ENCODE assay signal across 18 cellular contexts in genomic region chr6:150631982-150632642, GRCh38. TPM values are rescaled to one million over a fixed set of nuclear protein-coding genes. Genes with fewer than 3 reads are reported as not detected.
A peak's percentile ranks its signal among the peaks of the same experiment; 100 is the strongest.
DNase-seq lines count a peak whose midpoint lies in the region; ATAC-seq and TF ChIP-seq lines count a peak whose summit lies in the region.
"Had no signal": no experiment of that assay in that cellular context is flagged by ENCODE, and none has a peak within 500 bp of the region (broad histone marks: within the 10 kb centered on the region; RNA-seq: fewer than 3 reads in every experiment).

No MANE protein-coding gene starts in this region.

- POLR2A ChIA-PET in activated CD4-positive, alpha-beta memory T cell treated with anti-CD3 and anti-CD28 coated beads for 36 hours (lab: Charles Lee) = interaction anchor here (0.7 to 1.6 kb wide), 4 partner anchors 31 to 182 kb away, joined by 4 to 8 read pairs (median 6); partner anchors contain the start of gene PLEKHG1
- POLR2A ChIA-PET in activated CD4-positive, alpha-beta memory T cell treated with anti-CD3 and anti-CD28 coated beads, Interleukin-2, amount 10 ng/mL, durations not matched to agents 7 days and 5 days (lab: Charles Lee) = interaction anchor here (1.3 kb wide), 1 partner anchor 11 kb away, joined by 3 read pairs; no protein-coding TSS in a partner anchor

- DNase-seq in activated CD4-positive, alpha-beta memory T cell treated with anti-CD3 and anti-CD28 coated beads for 36 hours = no peak
- no peak for DNase-seq in activated CD4-positive, alpha-beta memory T cell treated with anti-CD3 and anti-CD28 coated beads, Interleukin-2, amount 10 ng/mL, durations not matched to agents 7 days and 5 days
- DNase-seq in Karpas-422 = peak; percentile 58
- DNase-seq in effector memory CD4-positive, alpha-beta T cell = no peak
- DNase-seq in spleen = no peak
- DNase-seq in vagina (ENCODE audit: extremely low spot score in 2 of 2) = no peak
- no peak for DNase-seq in mesothelial cell of epicardium (ENCODE audit: low spot score in 2 of 2, unreplicated experiment in 2 of 2)
- DNase-seq: activated CD4-positive, alpha-beta T cell treated with anti-CD3 and anti-CD28 coated beads, Interleukin-2, amount 10 ng/mL, durations not matched to agents 7 days and 5 days; activated naive CD4-positive, alpha-beta T cell; COR-L47; islet precursor cell; MV-4-11; NCI-H2171; pancreas; Right ventricle myocardium superior; trophoblast cell had no signal

- peak overlapping the region; percentile 57 for H3K9ac ChIP-seq in Karpas-422 (ENCODE audit: low read length)

- H3K27ac Mint-ChIP-seq in activated CD4-positive, alpha-beta memory T cell treated with anti-CD3 and anti-CD28 coated beads for 36 hours = peak overlapping the region; percentile 68
- no peak overlapping the region for H3K27ac Mint-ChIP-seq in activated CD4-positive, alpha-beta memory T cell treated with anti-CD3 and anti-CD28 coated beads, Interleukin-2, amount 10 ng/mL, durations not matched to agents 7 days and 5 days
- no peak overlapping the region for H3K27ac Mint-ChIP-seq in mesothelial cell of epicardium
- H3K27ac Mint-ChIP-seq: GM23338 had no signal

- TF ChIP-seq CTCF in spleen (IDR thresholded peaks at IDR 0.05 in 8 of 11, conservative IDR thresholded peaks at IDR 0.05 in 3 of 11) (no peak), vagina (IDR thresholded peaks at IDR 0.05) (no peak), mesothelial cell of epicardium (IDR thresholded peaks at IDR 0.05; ENCODE audit: unreplicated experiment) (no peak)

- intact Hi-C loops in activated CD4-positive, alpha-beta memory T cell treated with anti-CD3 and anti-CD28 coated beads for 36 hours (cut with micrococcal nuclease) = loop anchor here (1.0 to 5.0 kb wide), 4 partner anchors 21 to 215 kb away; partner anchors contain the start of gene PLEKHG1
- intact Hi-C loops in spleen (cut with DNase I; ENCODE audit: low total_unique reads) = no loop called here
- intact Hi-C loops in vagina (cut with DNase I) = no loop called here

- peaks cover 12% of the 10 kb centered on the region for H3K27me3 Mint-ChIP-seq in activated CD4-positive, alpha-beta memory T cell treated with anti-CD3 and anti-CD28 coated beads for 36 hours
- no peaks in the 10 kb centered on the region for H3K27me3 Mint-ChIP-seq in activated CD4-positive, alpha-beta memory T cell treated with anti-CD3 and anti-CD28 coated beads, Interleukin-2, amount 10 ng/mL, durations not matched to agents 7 days and 5 days
- no peaks in the 10 kb centered on the region for H3K27me3 Mint-ChIP-seq in mesothelial cell of epicardium (ENCODE audit: low read depth)
- H3K27me3 Mint-ChIP-seq: activated CD4-positive, alpha-beta T cell treated with anti-CD3 and anti-CD28 coated beads, Interleukin-2, amount 10 ng/mL, durations not matched to agents 7 days and 5 days had no signal

- H3K36me3 Mint-ChIP-seq in activated CD4-positive, alpha-beta memory T cell treated with anti-CD3 and anti-CD28 coated beads for 36 hours = no peaks in the 10 kb centered on the region
- no peaks in the 10 kb centered on the region for H3K36me3 Mint-ChIP-seq in activated CD4-positive, alpha-beta memory T cell treated with anti-CD3 and anti-CD28 coated beads, Interleukin-2, amount 10 ng/mL, durations not matched to agents 7 days and 5 days (ENCODE audit: low read depth)
- H3K36me3 Mint-ChIP-seq in mesothelial cell of epicardium = no peaks in the 10 kb centered on the region

- H3K9me3 Mint-ChIP-seq in activated CD4-positive, alpha-beta memory T cell treated with anti-CD3 and anti-CD28 coated beads for 36 hours = no peaks in the 10 kb centered on the region
- H3K9me3 Mint-ChIP-seq in activated CD4-positive, alpha-beta memory T cell treated with anti-CD3 and anti-CD28 coated beads, Interleukin-2, amount 10 ng/mL, durations not matched to agents 7 days and 5 days = no peaks in the 10 kb centered on the region
- no peaks in the 10 kb centered on the region for H3K9me3 Mint-ChIP-seq in mesothelial cell of epicardium
- H3K9me3 Mint-ChIP-seq: activated CD4-positive, alpha-beta T cell treated with anti-CD3 and anti-CD28 coated beads, Interleukin-2, amount 10 ng/mL, durations not matched to agents 7 days and 5 days; GM23338 had no signal

- H3K79me2 ChIP-seq in Karpas-422 (ENCODE audit: low read length) = peaks cover 89% of the 10 kb centered on the region

- H3K27ac ChIP-seq in Karpas-422 (ENCODE audit: low read length) (peak overlapping the region; percentile 91), spleen (peak overlapping the region; percentile 61 to 89 (median 84)), vagina (no peak overlapping the region)
- peak overlapping the region; percentile 31 for H3K27ac ChIP-seq in effector memory CD4-positive, alpha-beta T cell (ENCODE audit: insufficient read depth, low read length, poor library complexity, severe bottlenecking)
- H3K27ac ChIP-seq: pancreas had no signal

- no peaks in the 10 kb centered on the region for H3K27me3 ChIP-seq in Karpas-422 (ENCODE audit: low read length)
- no peaks in the 10 kb centered on the region for H3K27me3 ChIP-seq in effector memory CD4-positive, alpha-beta T cell (replicated peaks; ENCODE audit: control insufficient read depth, insufficient read depth, low read length, poor library complexity, severe bottlenecking)
- no peaks in the 10 kb centered on the region for H3K27me3 ChIP-seq in spleen (replicated peaks in 1 of 7)
- H3K27me3 ChIP-seq in vagina = no peaks in the 10 kb centered on the region
- H3K27me3 ChIP-seq: pancreas had no signal

- H2AFZ ChIP-seq in Karpas-422 (ENCODE audit: low read length) = no peak overlapping the region
- H2AFZ ChIP-seq: GM23338 had no signal

- peaks cover 43% of the 10 kb centered on the region for H3K4me1 Mint-ChIP-seq in activated CD4-positive, alpha-beta memory T cell treated with anti-CD3 and anti-CD28 coated beads for 36 hours (ENCODE audit: low read depth)
- peaks cover 22% of the 10 kb centered on the region for H3K4me1 Mint-ChIP-seq in activated CD4-positive, alpha-beta memory T cell treated with anti-CD3 and anti-CD28 coated beads, Interleukin-2, amount 10 ng/mL, durations not matched to agents 7 days and 5 days
- H3K4me1 Mint-ChIP-seq in mesothelial cell of epicardium = peaks cover 73% of the 10 kb centered on the region

- peak overlapping the region; percentile 78 for H3K4me2 ChIP-seq in Karpas-422 (ENCODE audit: low read depth, low read length, poor library complexity, severe bottlenecking)
- H3K4me2 ChIP-seq: GM23338 had no signal

- H3K36me3 ChIP-seq in Karpas-422 (ENCODE audit: insufficient read depth, low read length) (no peaks in the 10 kb centered on the region), spleen (no peaks in the 10 kb centered on the region), vagina (no peaks in the 10 kb centered on the region)
- H3K36me3 ChIP-seq in effector memory CD4-positive, alpha-beta T cell (ENCODE audit: control insufficient read depth, insufficient read depth, low read length) = no peaks in the 10 kb centered on the region
- H3K36me3 ChIP-seq: pancreas had no signal

- no peaks in the 10 kb centered on the region for H3K9me2 ChIP-seq in Karpas-422 (replicated peaks; ENCODE audit: insufficient read depth, low read length)

- CTCF ChIA-PET in activated CD4-positive, alpha-beta memory T cell treated with anti-CD3 and anti-CD28 coated beads for 36 hours (lab: Charles Lee) = interaction anchor here (1.0 to 1.5 kb wide), 4 partner anchors 16 to 214 kb away, joined by 4 to 5 read pairs (median 4); no protein-coding TSS in a partner anchor
- CTCF ChIA-PET in activated CD4-positive, alpha-beta memory T cell treated with anti-CD3 and anti-CD28 coated beads, Interleukin-2, amount 10 ng/mL, durations not matched to agents 7 days and 5 days (lab: Charles Lee) = no interaction called here

- H3K4me1 ChIP-seq in Karpas-422 (ENCODE audit: low read length) (peaks cover 99% of the 10 kb centered on the region), spleen (peaks cover 34 to 99% (median 79%) of the 10 kb centered on the region in 6 donors), vagina (peaks cover 42% of the 10 kb centered on the region)
- H3K4me1 ChIP-seq in effector memory CD4-positive, alpha-beta T cell (ENCODE audit: control insufficient read depth, insufficient read depth, low read length, poor library complexity, severe bottlenecking) = no peaks in the 10 kb centered on the region

- TF ChIP-seq POLR2A in spleen (IDR thresholded peaks at IDR 0.05) (no peak), vagina (IDR thresholded peaks at IDR 0.05) (no peak)

- H3K9me3 ChIP-seq in Karpas-422 (ENCODE audit: low read length) (no peaks in the 10 kb centered on the region), spleen (no peaks in the 10 kb centered on the region), vagina (no peaks in the 10 kb centered on the region)
- no peaks in the 10 kb centered on the region for H3K9me3 ChIP-seq in effector memory CD4-positive, alpha-beta T cell (ENCODE audit: control insufficient read depth, low read length)
- H3K9me3 ChIP-seq: pancreas had no signal

- H3K4me3 ChIP-seq in Karpas-422 (ENCODE audit: low read length) = peak overlapping the region; percentile 64
- no peak overlapping the region for H3K4me3 ChIP-seq in effector memory CD4-positive, alpha-beta T cell (ENCODE audit: insufficient read depth, low read depth, low read length, poor library complexity, severe bottlenecking)
- peak overlapping the region in 2 of 8 donors; percentile 49 to 66 for H3K4me3 ChIP-seq in spleen
- H3K4me3 ChIP-seq in vagina = no peak overlapping the region
- H3K4me3 ChIP-seq: GM23338, pancreas had no signal

- H4K20me1 ChIP-seq in Karpas-422 (ENCODE audit: insufficient read depth, low read depth, low read length) = peaks cover 43% of the 10 kb centered on the region; the same call in 1 of the 2 replicates

- no peak for ATAC-seq in GM18858 (IDR thresholded peaks at IDR 0.05; ENCODE audit: unreplicated experiment)
- ATAC-seq: GM23338, pancreas had no signal

- WGBS in spleen, 5 donors = 54 to 73% (median 65%) methylated on average over 9 of the region's 9 CpGs

- H3K4me3 Mint-ChIP-seq in activated CD4-positive, alpha-beta memory T cell treated with anti-CD3 and anti-CD28 coated beads for 36 hours = peak overlapping the region; percentile 18
- H3K4me3 Mint-ChIP-seq in activated CD4-positive, alpha-beta memory T cell treated with anti-CD3 and anti-CD28 coated beads, Interleukin-2, amount 10 ng/mL, durations not matched to agents 7 days and 5 days = no peak overlapping the region
- H3K4me3 Mint-ChIP-seq in mesothelial cell of epicardium = no peak overlapping the region
- H3K4me3 Mint-ChIP-seq: GM23338 had no signal

RNA-seq across cellular contexts. Expression of gene PLEKHG1, which starts 32.4 kb away (rescaled TPM):
- 1 to 10 TPM; 5.0 to 6.7 TPM for total RNA-seq in activated CD4-positive, alpha-beta memory T cell treated with anti-CD3 and anti-CD28 coated beads for 36 hours
- total RNA-seq in activated CD4-positive, alpha-beta memory T cell treated with anti-CD3 and anti-CD28 coated beads, Interleukin-2, amount 10 ng/mL, durations not matched to agents 7 days and 5 days = 1 to 10 TPM; 2.3 to 2.9 TPM
- 69.0 and 92.4 TPM in 2 replicates for total RNA-seq in Karpas-422 (2014; rRNA removed; shearing (Covaris generic); ENCODE audit: low replicate concordance)
- total RNA-seq in spleen (100 to 1,000 TPM; 130 to 361 (median 197) TPM), vagina (38.5 TPM), mesothelial cell of epicardium (65.7 to 69.4 TPM (median 69.3 TPM) in 3 replicates)
- polyA plus RNA-seq in spleen = 10 to 100 TPM; 14.2 to 26.7 (median 17.1) TPM
